In the genomic region with DNA sequence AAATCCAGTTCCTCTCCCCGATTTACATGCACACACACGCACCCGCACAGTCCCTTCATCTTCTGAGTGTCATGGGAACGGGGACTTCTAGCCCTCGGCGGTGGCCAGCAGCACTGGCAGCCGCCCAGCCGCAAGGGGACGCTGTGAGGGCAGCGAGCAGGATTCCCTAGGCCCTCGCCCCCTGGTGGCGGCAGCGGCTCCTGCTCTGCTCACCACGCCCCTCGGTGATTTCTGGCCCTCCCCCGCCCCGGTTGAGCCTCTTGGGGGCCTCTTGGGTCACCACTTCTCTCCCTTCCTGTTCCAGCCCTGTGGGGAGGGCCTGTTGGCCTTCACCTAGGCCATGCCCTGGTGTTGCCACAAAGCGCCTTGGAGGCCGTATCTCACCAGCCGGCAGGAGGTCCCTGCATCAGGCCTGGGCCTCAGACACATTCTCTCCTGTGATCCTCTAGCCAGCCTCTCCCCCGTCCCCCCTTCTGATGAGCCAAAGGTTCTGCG, we compare ENCODE assay signal across 8 cellular contexts.
DNase-seq lines count a peak whose midpoint lies in the region; ATAC-seq and TF ChIP-seq lines count a peak whose summit lies in the region.

No MANE protein-coding gene starts in this region.

- H3K27ac ChIP-seq in prostate gland (peak overlapping the region in 1 of 2 donors; percentile 74), vagina (peak overlapping the region; percentile 64)

- TF ChIP-seq POLR2A in prostate gland (IDR thresholded peaks at IDR 0.05), result no peak
- no peak for TF ChIP-seq POLR2A in vagina (IDR thresholded peaks at IDR 0.05)

- no peaks in the 10 kb centered on the region for H3K27me3 ChIP-seq in prostate gland (replicated peaks; ENCODE audit: insufficient read depth)
- no peaks in the 10 kb centered on the region for H3K27me3 ChIP-seq in vagina

- no peak overlapping the region for H3K4me3 ChIP-seq in prostate gland
- H3K4me3 ChIP-seq in vagina, result no peak overlapping the region

- TF ChIP-seq CTCF in prostate gland (IDR thresholded peaks at IDR 0.05) (peak in 3 of 4 experiments; percentile 51 to 67 (median 56)), vagina (IDR thresholded peaks at IDR 0.05) (peak in 1 of 3 experiments; percentile 49)

- ATAC-seq in Right ventricle myocardium superior (ENCODE audit: poor library complexity), result peak; percentile 55

- no peaks in the 10 kb centered on the region for H3K9me3 ChIP-seq in prostate gland
- H3K9me3 ChIP-seq in vagina, result no peaks in the 10 kb centered on the region

- DNase-seq in NK-92 treated with Interleukin-12 subunit alpha and Interleukin-12 subunit beta, amount 100 ng/mL, for 24 hours (lab: John Stamatoyannopoulos, UW), result peak; percentile 38
- DNase-seq in NK-92 (lab: John Stamatoyannopoulos, UW; ENCODE audit: unreplicated experiment), result no peak
- DNase-seq in KG1 (lab: John Stamatoyannopoulos, UW), result peak; percentile 35
- DNase-seq in SHP77 (lab: John Stamatoyannopoulos, UW), result peak; percentile 77 to 81
- DNase-seq in activated gamma-delta T cell (lab: John Stamatoyannopoulos, UW), result peak; percentile 48
- peak; percentile 83 for DNase-seq in Right ventricle myocardium superior
- DNase-seq in prostate gland (ENCODE audit: low spot score), result peak; percentile 12
- no peak for DNase-seq in vagina (ENCODE audit: extremely low spot score in 2 of 2)

- intact Hi-C loops in Right ventricle myocardium superior (cut with DNase I), result no loop called here
- intact Hi-C loops in prostate gland (cut with DNase I), result no loop called here
- intact Hi-C loops in vagina (cut with DNase I), result no loop called here

- peaks cover 11% of the 10 kb centered on the region for H3K4me1 ChIP-seq in prostate gland (replicated peaks)
- peaks cover 23% of the 10 kb centered on the region for H3K4me1 ChIP-seq in vagina

- H3K36me3 ChIP-seq in prostate gland (no peaks in the 10 kb centered on the region), vagina (no peaks in the 10 kb centered on the region)

- 63% methylated on average over 22 of the region's 22 CpGs for WGBS in prostate gland

Comparison
In these comparisons a context has a peak if more than half of its experiments do, and no peak if none do; other contexts are left out.
1. DNase-seq: peak in NK-92 treated with Interleukin-12 subunit alpha and Interleukin-12 subunit beta, amount 100 ng/mL, for 24 hours (single experiment), KG1 (single experiment), SHP77 (2 of 2), activated gamma-delta T cell (single experiment), Right ventricle myocardium superior (single experiment) and prostate gland (single experiment); none in NK-92 (single experiment) and vagina (0 of 2).